ENCODE assay signal across 1 cellular context in the genomic region with DNA sequence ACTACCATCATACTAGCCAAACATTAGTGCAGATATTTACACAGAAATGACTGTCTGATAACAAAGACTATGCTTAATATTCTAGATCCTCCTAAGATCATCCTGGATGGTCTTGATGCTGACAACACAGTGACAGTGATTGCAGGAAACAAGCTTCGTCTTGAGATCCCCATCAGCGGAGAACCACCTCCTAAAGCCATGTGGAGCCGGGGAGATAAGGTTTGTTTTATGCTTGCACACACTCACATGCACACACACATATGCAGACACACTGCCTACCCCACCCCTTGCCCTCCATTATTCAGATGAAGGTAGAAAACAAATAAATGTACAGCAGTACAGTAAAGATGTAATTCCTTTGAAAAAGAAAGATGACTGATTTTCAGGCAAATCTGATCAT.
TF ChIP-seq lines count a peak whose summit lies in the region.

No MANE protein-coding gene starts in this region.

TF ChIP-seq in K562, 482 proteins besides CTCF, POLR2A, EP300 and RAD21 (continued from another document):
- TF ChIP-seq, protein P1, sequence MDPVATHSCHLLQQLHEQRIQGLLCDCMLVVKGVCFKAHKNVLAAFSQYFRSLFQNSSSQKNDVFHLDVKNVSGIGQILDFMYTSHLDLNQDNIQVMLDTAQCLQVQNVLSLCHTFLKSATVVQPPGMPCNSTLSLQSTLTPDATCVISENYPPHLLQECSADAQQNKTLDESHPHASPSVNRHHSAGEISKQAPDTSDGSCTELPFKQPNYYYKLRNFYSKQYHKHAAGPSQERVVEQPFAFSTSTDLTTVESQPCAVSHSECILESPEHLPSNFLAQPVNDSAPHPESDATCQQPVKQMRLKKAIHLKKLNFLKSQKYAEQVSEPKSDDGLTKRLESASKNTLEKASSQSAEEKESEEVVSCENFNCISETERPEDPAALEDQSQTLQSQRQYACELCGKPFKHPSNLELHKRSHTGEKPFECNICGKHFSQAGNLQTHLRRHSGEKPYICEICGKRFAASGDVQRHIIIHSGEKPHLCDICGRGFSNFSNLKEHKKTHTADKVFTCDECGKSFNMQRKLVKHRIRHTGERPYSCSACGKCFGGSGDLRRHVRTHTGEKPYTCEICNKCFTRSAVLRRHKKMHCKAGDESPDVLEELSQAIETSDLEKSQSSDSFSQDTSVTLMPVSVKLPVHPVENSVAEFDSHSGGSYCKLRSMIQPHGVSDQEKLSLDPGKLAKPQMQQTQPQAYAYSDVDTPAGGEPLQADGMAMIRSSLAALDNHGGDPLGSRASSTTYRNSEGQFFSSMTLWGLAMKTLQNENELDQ (CRISPR knock-in tag; IDR thresholded peaks at IDR 0.05; ENCODE audit: borderline replicate concordance), result no peak
- TF ChIP-seq MAFF (IDR thresholded peaks at IDR 0.05; ENCODE audit: low read length) (no peak), NCOA2 (IDR thresholded peaks at IDR 0.05; ENCODE audit: partially characterized antibody in 2 of 2) (no peak), PML (IDR thresholded peaks at IDR 0.05; ENCODE audit: low read length) (no peak), MEF2A (IDR thresholded peaks at IDR 0.05; ENCODE audit: control insufficient read depth, low read depth, low read length) (no peak), RBM39 (optimal IDR thresholded peaks at IDR 0.05; ENCODE audit: low read depth, low read length) (no peak), SOX6 (IDR thresholded peaks at IDR 0.05) (peak; percentile 17; the same call in 1 of the 2 replicates), KAT2B (IDR thresholded peaks at IDR 0.05; ENCODE audit: low read depth, low read length) (no peak), BRCA1 (IDR thresholded peaks at IDR 0.05) (no peak), BRCA1 (CRISPR knock-in tag; IDR thresholded peaks at IDR 0.05) (no peak), DIDO1 (tag; IDR thresholded peaks at IDR 0.05; ENCODE audit: low read depth) (no peak), ZNF57 (CRISPR knock-in tag; IDR thresholded peaks at IDR 0.05) (no peak), ETV1 (tag; conservative IDR thresholded peaks at IDR 0.05; ENCODE audit: low read depth) (peak; percentile 37; the same call in 1 of the 2 replicates), FIP1L1 (IDR thresholded peaks at IDR 0.05; ENCODE audit: low read depth, low read length, poor library complexity, severe bottlenecking) (no peak), ZNF586 (CRISPR knock-in tag; conservative IDR thresholded peaks at IDR 0.05) (no peak), RAD51 (IDR thresholded peaks at IDR 0.05; ENCODE audit: borderline replicate concordance, low read depth) (no peak), HMG20A (CRISPR knock-in tag; conservative IDR thresholded peaks at IDR 0.05) (no peak), KAT8 (IDR thresholded peaks at IDR 0.05; ENCODE audit: low read depth) (no peak), SIN3B (IDR thresholded peaks at IDR 0.05; ENCODE audit: low read depth) (no peak), CTBP1 (IDR thresholded peaks at IDR 0.05; ENCODE audit: borderline replicate concordance) (peak; percentile 57; the same call in 1 of the 2 replicates), MEIS2 (IDR thresholded peaks at IDR 0.05; ENCODE audit: partially characterized antibody) (peak; percentile 51), CBX3 (IDR thresholded peaks at IDR 0.05; ENCODE audit: borderline replicate concordance in 1 of 2, low read length in 2 of 2) (no peak), L3MBTL2 (IDR thresholded peaks at IDR 0.05) (0 out of 2 replicates have a peak, but pooled peaks have one; percentile 34), RCOR1 (IDR thresholded peaks at IDR 0.05; ENCODE audit: borderline replicate concordance in 1 of 2, low read depth in 2 of 2, low read length in 2 of 2) (peak in 1 of 2 experiments; percentile 74; a peak in 2 of 4 replicates), NBN (IDR thresholded peaks at IDR 0.05; ENCODE audit: low read depth) (no peak), ARHGAP35 (IDR thresholded peaks at IDR 0.05; ENCODE audit: partially characterized antibody) (no peak), STAG1 (CRISPR knock-in tag; IDR thresholded peaks at IDR 0.05; ENCODE audit: borderline replicate concordance) (no peak)
- TF ChIP-seq, protein P2, sequence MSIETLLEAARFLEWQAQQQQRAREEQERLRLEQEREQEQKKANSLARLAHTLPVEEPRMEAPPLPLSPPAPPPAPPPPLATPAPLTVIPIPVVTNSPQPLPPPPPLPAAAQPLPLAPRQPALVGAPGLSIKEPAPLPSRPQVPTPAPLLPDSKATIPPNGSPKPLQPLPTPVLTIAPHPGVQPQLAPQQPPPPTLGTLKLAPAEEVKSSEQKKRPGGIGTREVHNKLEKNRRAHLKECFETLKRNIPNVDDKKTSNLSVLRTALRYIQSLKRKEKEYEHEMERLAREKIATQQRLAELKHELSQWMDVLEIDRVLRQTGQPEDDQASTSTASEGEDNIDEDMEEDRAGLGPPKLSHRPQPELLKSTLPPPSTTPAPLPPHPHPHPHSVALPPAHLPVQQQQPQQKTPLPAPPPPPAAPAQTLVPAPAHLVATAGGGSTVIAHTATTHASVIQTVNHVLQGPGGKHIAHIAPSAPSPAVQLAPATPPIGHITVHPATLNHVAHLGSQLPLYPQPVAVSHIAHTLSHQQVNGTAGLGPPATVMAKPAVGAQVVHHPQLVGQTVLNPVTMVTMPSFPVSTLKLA (conservative IDR thresholded peaks at IDR 0.05), result no peak
- TF ChIP-seq, protein P3, sequence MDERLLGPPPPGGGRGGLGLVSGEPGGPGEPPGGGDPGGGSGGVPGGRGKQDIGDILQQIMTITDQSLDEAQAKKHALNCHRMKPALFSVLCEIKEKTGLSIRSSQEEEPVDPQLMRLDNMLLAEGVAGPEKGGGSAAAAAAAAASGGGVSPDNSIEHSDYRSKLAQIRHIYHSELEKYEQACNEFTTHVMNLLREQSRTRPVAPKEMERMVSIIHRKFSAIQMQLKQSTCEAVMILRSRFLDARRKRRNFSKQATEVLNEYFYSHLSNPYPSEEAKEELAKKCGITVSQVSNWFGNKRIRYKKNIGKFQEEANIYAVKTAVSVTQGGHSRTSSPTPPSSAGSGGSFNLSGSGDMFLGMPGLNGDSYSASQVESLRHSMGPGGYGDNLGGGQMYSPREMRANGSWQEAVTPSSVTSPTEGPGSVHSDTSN (CRISPR knock-in tag; IDR thresholded peaks at IDR 0.05; ENCODE audit: low read depth), result no peak
- TF ChIP-seq, protein P3 (tag; conservative IDR thresholded peaks at IDR 0.05; ENCODE audit: low read depth), result 0 out of 2 replicates have a peak, but pooled peaks have one; percentile 31
- TF ChIP-seq, protein P4, sequence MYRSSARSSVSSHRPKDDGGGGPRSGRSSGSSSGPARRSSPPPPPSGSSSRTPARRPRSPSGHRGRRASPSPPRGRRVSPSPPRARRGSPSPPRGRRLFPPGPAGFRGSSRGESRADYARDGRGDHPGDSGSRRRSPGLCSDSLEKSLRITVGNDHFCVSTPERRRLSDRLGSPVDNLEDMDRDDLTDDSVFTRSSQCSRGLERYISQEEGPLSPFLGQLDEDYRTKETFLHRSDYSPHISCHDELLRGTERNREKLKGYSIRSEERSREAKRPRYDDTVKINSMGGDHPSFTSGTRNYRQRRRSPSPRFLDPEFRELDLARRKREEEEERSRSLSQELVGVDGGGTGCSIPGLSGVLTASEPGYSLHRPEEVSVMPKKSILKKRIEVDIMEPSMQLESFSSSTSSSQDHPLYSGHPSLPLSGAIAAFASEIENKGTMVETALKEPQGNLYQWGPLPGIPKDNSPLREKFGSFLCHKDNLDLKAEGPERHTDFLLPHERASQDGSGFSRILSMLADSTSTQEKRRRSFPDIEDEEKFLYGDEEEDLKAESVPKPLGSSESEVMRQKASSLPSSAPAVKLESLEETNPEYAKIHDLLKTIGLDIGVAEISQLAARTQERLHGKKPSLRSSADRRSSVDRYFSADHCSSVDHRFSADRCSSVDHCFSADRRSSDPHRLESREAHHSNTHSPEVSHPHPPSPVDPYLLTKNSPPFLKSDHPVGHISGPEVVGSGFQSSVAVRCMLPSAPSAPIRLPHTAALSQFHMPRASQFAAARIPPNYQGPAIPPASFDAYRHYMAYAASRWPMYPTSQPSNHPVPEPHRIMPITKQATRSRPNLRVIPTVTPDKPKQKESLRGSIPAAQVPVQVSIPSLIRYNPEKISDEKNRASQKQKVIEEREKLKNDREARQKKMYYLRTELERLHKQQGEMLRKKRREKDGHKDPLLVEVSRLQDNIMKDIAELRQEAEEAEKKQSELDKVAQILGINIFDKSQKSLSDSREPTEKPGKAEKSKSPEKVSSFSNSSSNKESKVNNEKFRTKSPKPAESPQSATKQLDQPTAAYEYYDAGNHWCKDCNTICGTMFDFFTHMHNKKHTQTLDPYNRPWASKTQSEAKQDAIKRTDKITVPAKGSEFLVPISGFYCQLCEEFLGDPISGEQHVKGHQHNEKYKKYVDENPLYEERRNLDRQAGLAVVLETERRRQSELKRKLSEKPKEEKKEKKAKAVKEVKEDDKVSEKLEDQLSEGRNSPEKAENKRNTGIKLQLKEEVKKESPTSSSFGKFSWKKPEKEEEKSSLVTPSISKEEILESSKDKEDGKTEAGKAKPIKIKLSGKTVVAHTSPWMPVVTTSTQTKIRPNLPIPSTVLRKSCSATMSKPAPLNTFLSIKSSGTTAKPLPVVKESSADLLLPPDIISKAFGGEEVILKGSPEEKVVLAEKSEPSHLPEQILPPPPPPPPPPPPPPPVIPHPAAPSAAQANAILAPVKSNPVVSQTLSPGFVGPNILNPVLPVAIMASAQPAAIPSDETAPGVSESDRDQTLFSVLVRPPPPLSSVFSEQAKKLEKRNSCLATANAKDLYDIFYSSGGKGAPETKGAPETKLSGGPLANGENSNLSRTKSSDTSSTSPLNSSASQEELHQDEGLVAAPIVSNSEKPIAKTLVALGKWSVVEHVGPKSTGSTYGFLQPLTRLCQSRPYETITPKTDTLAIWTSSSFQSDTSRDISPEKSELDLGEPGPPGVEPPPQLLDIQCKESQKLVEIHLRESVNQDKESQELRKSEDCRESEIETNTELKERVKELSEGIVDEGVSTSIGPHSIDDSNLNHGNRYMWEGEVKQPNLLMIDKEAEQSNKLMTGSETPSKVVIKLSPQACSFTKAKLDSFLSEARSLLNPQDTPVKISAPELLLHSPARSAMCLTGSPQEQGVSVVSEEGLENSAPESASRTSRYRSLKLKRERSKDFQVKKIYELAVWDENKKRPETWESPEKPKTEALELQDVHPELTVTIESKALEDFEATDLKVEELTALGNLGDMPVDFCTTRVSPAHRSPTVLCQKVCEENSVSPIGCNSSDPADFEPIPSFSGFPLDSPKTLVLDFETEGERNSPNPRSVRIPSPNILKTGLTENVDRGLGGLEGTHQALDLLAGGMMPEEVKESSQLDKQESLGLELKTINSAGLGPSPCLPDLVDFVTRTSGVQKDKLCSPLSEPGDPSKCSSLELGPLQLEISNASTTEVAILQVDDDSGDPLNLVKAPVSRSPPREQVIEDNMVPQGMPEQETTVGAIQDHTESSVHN (IDR thresholded peaks at IDR 0.05; ENCODE audit: borderline replicate concordance in 1 of 2, low read depth in 1 of 2), result no peak
- TF ChIP-seq, protein P5, sequence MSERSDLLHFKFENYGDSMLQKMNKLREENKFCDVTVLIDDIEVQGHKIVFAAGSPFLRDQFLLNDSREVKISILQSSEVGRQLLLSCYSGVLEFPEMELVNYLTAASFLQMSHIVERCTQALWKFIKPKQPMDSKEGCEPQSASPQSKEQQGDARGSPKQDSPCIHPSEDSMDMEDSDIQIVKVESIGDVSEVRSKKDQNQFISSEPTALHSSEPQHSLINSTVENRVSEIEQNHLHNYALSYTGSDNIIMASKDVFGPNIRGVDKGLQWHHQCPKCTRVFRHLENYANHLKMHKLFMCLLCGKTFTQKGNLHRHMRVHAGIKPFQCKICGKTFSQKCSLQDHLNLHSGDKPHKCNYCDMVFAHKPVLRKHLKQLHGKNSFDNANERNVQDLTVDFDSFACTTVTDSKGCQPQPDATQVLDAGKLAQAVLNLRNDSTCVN (CRISPR knock-in tag; IDR thresholded peaks at IDR 0.05), result no peak
- TF ChIP-seq, protein P6, sequence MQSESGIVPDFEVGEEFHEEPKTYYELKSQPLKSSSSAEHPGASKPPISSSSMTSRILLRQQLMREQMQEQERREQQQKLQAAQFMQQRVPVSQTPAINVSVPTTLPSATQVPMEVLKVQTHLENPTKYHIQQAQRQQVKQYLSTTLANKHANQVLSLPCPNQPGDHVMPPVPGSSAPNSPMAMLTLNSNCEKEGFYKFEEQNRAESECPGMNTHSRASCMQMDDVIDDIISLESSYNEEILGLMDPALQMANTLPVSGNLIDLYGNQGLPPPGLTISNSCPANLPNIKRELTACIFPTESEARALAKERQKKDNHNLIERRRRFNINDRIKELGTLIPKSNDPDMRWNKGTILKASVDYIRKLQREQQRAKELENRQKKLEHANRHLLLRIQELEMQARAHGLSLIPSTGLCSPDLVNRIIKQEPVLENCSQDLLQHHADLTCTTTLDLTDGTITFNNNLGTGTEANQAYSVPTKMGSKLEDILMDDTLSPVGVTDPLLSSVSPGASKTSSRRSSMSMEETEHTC (IDR thresholded peaks at IDR 0.05), result no peak
TF ChIP-seq in K562: peak in this region for 14.
